ENCODE assay signal across 8 cellular contexts in the genomic region with DNA sequence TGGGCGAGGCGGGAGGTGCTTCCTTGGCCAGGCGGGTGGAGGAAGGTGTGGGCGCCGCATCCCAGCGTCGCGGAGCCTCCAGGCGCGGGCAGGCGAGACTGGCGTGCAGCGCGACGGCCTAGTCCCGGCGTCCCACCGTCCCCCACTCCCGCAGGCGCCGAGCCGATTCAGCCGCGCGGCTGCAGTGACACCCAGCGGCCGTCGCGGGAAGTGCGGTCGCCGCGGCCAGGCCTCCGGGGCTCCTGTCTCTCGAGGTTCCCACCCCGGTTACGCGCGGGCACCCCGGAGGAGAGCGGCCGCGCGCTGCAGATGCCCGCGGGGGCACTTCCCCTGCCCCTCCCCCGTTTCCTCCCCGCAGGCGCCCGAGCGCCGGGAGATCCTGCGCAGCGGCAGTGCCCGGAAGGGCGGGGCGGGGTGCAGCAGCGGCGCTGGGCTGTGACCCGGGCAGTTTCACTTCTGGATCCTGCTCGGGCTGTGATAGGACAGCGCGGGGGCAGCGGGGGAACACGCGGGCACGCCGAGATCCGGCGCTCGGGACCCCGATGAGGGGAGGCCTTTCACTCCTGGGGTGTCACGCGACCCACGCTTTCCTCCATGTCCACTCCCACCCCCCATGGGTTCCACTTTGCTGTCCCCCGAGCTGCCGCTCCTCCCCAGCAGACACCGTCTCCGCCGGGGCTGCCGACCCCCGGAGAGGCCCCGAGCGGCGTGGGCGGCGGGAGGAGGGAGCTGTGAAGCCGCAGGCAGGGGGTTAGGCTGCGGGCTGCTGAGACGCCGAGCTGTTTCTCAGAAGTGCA. TPM values are rescaled to one million over a fixed set of nuclear protein-coding genes. Genes with fewer than 3 reads are reported as not detected.
DNase-seq lines count a peak whose midpoint lies in the region; ATAC-seq and TF ChIP-seq lines count a peak whose summit lies in the region.

No MANE protein-coding gene starts in this region.

- DNase-seq in CD14-positive monocyte (ENCODE audit: low spot score) (peak; percentile 98), NCI-H69 (lab: John Stamatoyannopoulos, UW) (peak; percentile 89), lower leg skin (ENCODE audit: low spot score in 2 of 2) (peak; percentile 84 to 98)
- DNase-seq in activated CD4-positive, alpha-beta T cell treated with anti-CD3 and anti-CD28 coated beads, Interleukin-2, amount 50 U/mL, for 24 hours (ENCODE audit: low read depth in 1 of 2, low spot score in 1 of 2): peak; percentile 87 to 89
- DNase-seq in stimulated activated CD4-positive, alpha-beta T cell treated with anti-CD3 and anti-CD28 coated beads, Interleukin-4, amount 100 ng/mL, for 4 hours: peak; percentile 91 to 93

- intact Hi-C loops in CD14-positive monocyte (cut with micrococcal nuclease) (loop anchor here (2.0 to 10.0 kb wide), 6 partner anchors 117 to 227 kb away; partner anchors contain the start of gene STARD3 (in 1 of the 2)), lower leg skin (cut with DNase I; ENCODE audit: low total_unique reads) (loop anchor here (5.0 to 10.0 kb wide), 2 partner anchors 110 to 132 kb away; partner anchors contain the start of genes IKZF3 and ZPBP2)
- intact Hi-C loops in dendritic cell treated with granulocyte-macrophage colony-stimulating factor and Interleukin-4, amounts not matched to agents 40 ng/mL and 50 ng/mL, for 4 days (cut with micrococcal nuclease): loop anchor here (1.0 kb wide), 2 partner anchors 24 to 132 kb away; partner anchors contain the start of gene MIEN1

- WGBS in lower leg skin, 2 donors: 0 to 1% methylated on average over 14 to 20 of the region's 91 CpGs

- peak overlapping the region; percentile 67 to 84 for H3K4me3 Mint-ChIP-seq in CD14-positive monocyte
- peak overlapping the region; percentile 71 for H3K4me3 Mint-ChIP-seq in dendritic cell treated with granulocyte-macrophage colony-stimulating factor and Interleukin-4, amounts not matched to agents 40 ng/mL and 50 ng/mL, for 4 days

- H3K4me3 ChIP-seq in lower leg skin (ENCODE audit: low read depth, poor library complexity, severe bottlenecking): peak overlapping the region; percentile 44

- TF ChIP-seq CTCF in CD14-positive monocyte (IDR thresholded peaks at IDR 0.05) (peak; percentile 98), lower leg skin (IDR thresholded peaks at IDR 0.05) (peak in 1 of 3 donors; percentile 91)

- ATAC-seq in GM19324 (IDR thresholded peaks at IDR 0.05; ENCODE audit: low FRiP score, unreplicated experiment): peak; percentile 73
- ATAC-seq in HG03457 (IDR thresholded peaks at IDR 0.05; ENCODE audit: unreplicated experiment): peak; percentile 48

- H3K36me3 Mint-ChIP-seq in CD14-positive monocyte: no peaks in the 10 kb centered on the region
- H3K36me3 Mint-ChIP-seq in dendritic cell treated with granulocyte-macrophage colony-stimulating factor and Interleukin-4, amounts not matched to agents 40 ng/mL and 50 ng/mL, for 4 days (ENCODE audit: low read depth): no peaks in the 10 kb centered on the region

- peaks cover 0 to 2% (median 0%) of the 10 kb centered on the region in 7 donors for H3K9me3 Mint-ChIP-seq in CD14-positive monocyte
- no peaks in the 10 kb centered on the region for H3K9me3 Mint-ChIP-seq in dendritic cell treated with granulocyte-macrophage colony-stimulating factor and Interleukin-4, amounts not matched to agents 40 ng/mL and 50 ng/mL, for 4 days

- TF ChIP-seq POLR2A in lower leg skin (IDR thresholded peaks at IDR 0.05): peak in 1 of 2 donors; percentile 16

- peak overlapping the region; percentile 72 to 87 (median 85) for H3K27ac Mint-ChIP-seq in CD14-positive monocyte
- H3K27ac Mint-ChIP-seq in dendritic cell treated with granulocyte-macrophage colony-stimulating factor and Interleukin-4, amounts not matched to agents 40 ng/mL and 50 ng/mL, for 4 days: peak overlapping the region; percentile 90

- peaks cover 10 to 25% (median 15%) of the 10 kb centered on the region in 3 donors for H3K27me3 Mint-ChIP-seq in CD14-positive monocyte (ENCODE audit: low read depth in 3 of 3)
- peaks cover 16% of the 10 kb centered on the region for H3K27me3 Mint-ChIP-seq in dendritic cell treated with granulocyte-macrophage colony-stimulating factor and Interleukin-4, amounts not matched to agents 40 ng/mL and 50 ng/mL, for 4 days

- peaks cover 41% of the 10 kb centered on the region for H3K4me1 Mint-ChIP-seq in CD14-positive monocyte
- peaks cover 55% of the 10 kb centered on the region for H3K4me1 Mint-ChIP-seq in dendritic cell treated with granulocyte-macrophage colony-stimulating factor and Interleukin-4, amounts not matched to agents 40 ng/mL and 50 ng/mL, for 4 days (ENCODE audit: low read depth)

RNA-seq across cellular contexts. Expression of gene GRB7, which starts 16.6 kb away (rescaled TPM):
- polyA plus RNA-seq in CD14-positive monocyte: not detected
- 100 to 1,000 TPM in 2 of 4 donors, 10 to 100 TPM in 2; 66.0 to 148 (median 97.4) TPM for total RNA-seq in lower leg skin

RNA-seq across cellular contexts. Expression of gene MIEN1, which starts 24.0 kb away (rescaled TPM):
- 100 to 1,000 TPM; 124 to 141 TPM for polyA plus RNA-seq in CD14-positive monocyte
- total RNA-seq in lower leg skin: 10 to 100 TPM; 42.8 to 82.0 (median 59.7) TPM

RNA-seq across cellular contexts. Expression of gene ERBB2, which starts 54.5 kb away (rescaled TPM):
- polyA plus RNA-seq in CD14-positive monocyte: under 1 TPM in 1 of 2 donors, not detected in 1; 0.17 TPM
- total RNA-seq in lower leg skin: 100 to 1,000 TPM; 181 to 244 (median 191) TPM

Comparison
In these comparisons a context has a peak if more than half of its experiments do, and no peak if none do; other contexts are left out.
1. Peak in every context shown above with its lines: DNase-seq, ATAC-seq and H3K4me3 ChIP-seq.